1 cellular context compared by ENCODE assay signal in genomic region chr10:103716206-103717160, GRCh38.
TF ChIP-seq lines count a peak whose summit lies in the region.

No MANE protein-coding gene starts in this region.

TF ChIP-seq in SK-N-SH, 30 proteins besides CTCF, POLR2A, EP300 and RAD21 (continued from another document):
- TF ChIP-seq REST (IDR thresholded peaks at IDR 0.05; ENCODE audit: low read depth, low read length): no peak
TF ChIP-seq in SK-N-SH: peak in this region for 0.
